8 cellular contexts compared by ENCODE assay signal in genomic region chr10:61140765-61141392, GRCh38.
DNase-seq lines count a peak whose midpoint lies in the region; ATAC-seq, FAIRE-seq and TF ChIP-seq lines count a peak whose summit lies in the region.

No MANE protein-coding gene starts in this region.

- no peak overlapping the region for H3K9ac ChIP-seq in DND-41 (ENCODE audit: low read depth, low read length)

- H3K27ac ChIP-seq in DND-41 (ENCODE audit: low read length) (no peak overlapping the region), tibial artery (no peak overlapping the region)

- no peaks in the 10 kb centered on the region for H3K27me3 ChIP-seq in DND-41 (ENCODE audit: insufficient read depth, low read length, poor library complexity)
- no peaks in the 10 kb centered on the region for H3K27me3 ChIP-seq in tibial artery

- TF ChIP-seq CTCF in DND-41 (IDR thresholded peaks at IDR 0.05; ENCODE audit: borderline replicate concordance, extremely low read depth, low read length, poor library complexity, severe bottlenecking) = peak; percentile 85
- TF ChIP-seq CTCF in tibial artery (IDR thresholded peaks at IDR 0.05) = peak; percentile 66 to 67

- peak; percentile 81 for ATAC-seq in DND-41 (ENCODE audit: insufficient read depth, low read depth)

- no peak overlapping the region for H2AFZ ChIP-seq in DND-41 (ENCODE audit: low read depth, low read length)

- no peaks in the 10 kb centered on the region for H4K20me1 ChIP-seq in DND-41 (ENCODE audit: insufficient read depth, low read length)

- no peak overlapping the region for H3K4me3 ChIP-seq in DND-41 (ENCODE audit: low read depth in 1 of 2, low read length in 2 of 2)
- H3K4me3 ChIP-seq in tibial artery = no peak overlapping the region

- no peak for FAIRE-seq in GM12892 (lab: Jason Lieb, UNC)

- no peaks in the 10 kb centered on the region for H3K36me3 ChIP-seq in DND-41 (ENCODE audit: insufficient read depth, low read length)
- H3K36me3 ChIP-seq in tibial artery = no peaks in the 10 kb centered on the region

- H3K9me3 ChIP-seq in DND-41 (ENCODE audit: insufficient read depth, low read length, severe bottlenecking) (no peaks in the 10 kb centered on the region), tibial artery (no peaks in the 10 kb centered on the region)

- H3K4me1 ChIP-seq in DND-41 (ENCODE audit: insufficient read depth, low read length) (peaks cover 3% of the 10 kb centered on the region; the same call in 1 of the 2 replicates), tibial artery (peaks cover 0 to 3% (median 0%) of the 10 kb centered on the region in 4 donors)

- DNase-seq in DND-41 = peak; percentile 10
- DNase-seq in HCEC 1CT = peak; percentile 50
- DNase-seq in NCI-H2081 treated with DMSO at 0.1 percent for 48 hours (lab: John Stamatoyannopoulos, UW) = peak; percentile 24
- DNase-seq in brain pericyte (ENCODE audit: low read depth, low spot score) = peak; percentile 44
- peak; percentile 64 for DNase-seq in iris pigment epithelial cell (ENCODE audit: low read depth)
- DNase-seq in tibial artery = no peak
- DNase-seq in NCI-H1930 (lab: John Stamatoyannopoulos, UW) = no peak
- no peak for DNase-seq in GM12892 (ENCODE audit: insufficient read length)

- intact Hi-C loops in tibial artery (cut with DNase I; ENCODE audit: low total_unique reads) = no loop called here

- H3K79me2 ChIP-seq in DND-41 (ENCODE audit: insufficient read depth, low read length) = no peaks in the 10 kb centered on the region

- TF ChIP-seq POLR2A in GM12892 (IDR thresholded peaks at IDR 0.05; ENCODE audit: low read depth, low read length) = no peak

- no peak overlapping the region for H3K4me2 ChIP-seq in DND-41 (ENCODE audit: insufficient read depth, low read length)

Comparison
In these comparisons a context has a peak if more than half of its experiments do, and no peak if none do; other contexts are left out.
1. DNase-seq: peak in DND-41 (single experiment), HCEC 1CT (single experiment), NCI-H2081 treated with DMSO at 0.1 percent for 48 hours (single experiment), brain pericyte (single experiment) and iris pigment epithelial cell (single experiment); none in tibial artery (0 of 2), NCI-H1930 (0 of 2) and GM12892 (single experiment).